In the genomic region with DNA sequence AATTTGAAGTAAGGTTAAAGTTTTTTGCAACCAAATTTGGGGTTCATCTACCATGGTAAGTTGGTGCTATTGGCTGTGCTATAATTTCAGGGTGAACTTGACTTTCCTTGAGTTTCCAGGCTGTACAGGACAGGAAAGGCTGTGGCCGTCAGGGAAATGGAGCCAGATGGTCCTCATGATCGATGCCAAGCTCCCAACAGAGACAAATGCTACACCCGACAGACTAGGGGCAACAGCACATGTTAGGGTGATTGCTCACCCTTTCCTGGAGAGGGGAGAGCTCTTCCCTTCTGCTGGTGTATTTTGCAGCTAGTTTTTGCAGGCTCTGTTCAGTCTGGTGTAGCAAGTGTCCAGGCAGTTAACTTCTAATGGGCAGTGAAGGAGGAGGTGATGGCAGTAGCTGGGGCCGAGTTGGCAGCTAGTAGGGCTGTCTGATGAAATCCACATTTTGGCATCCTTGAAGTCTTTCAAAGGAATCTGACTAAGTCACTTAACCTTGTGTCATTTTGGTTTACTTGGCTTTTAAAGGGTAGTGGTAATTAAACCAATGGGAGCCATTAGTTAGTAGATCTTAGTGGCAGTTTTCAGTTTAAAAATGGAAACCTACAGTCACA, we compare ENCODE assay signal across 14 cellular contexts. TPM values are rescaled to one million over a fixed set of nuclear protein-coding genes. Genes with fewer than 3 reads are reported as not detected.
DNase-seq lines count a peak whose midpoint lies in the region; ATAC-seq, FAIRE-seq and TF ChIP-seq lines count a peak whose summit lies in the region.
"Had no signal": no experiment of that assay in that cellular context is flagged by ENCODE, and none has a peak within 500 bp of the region (broad histone marks: within the 10 kb centered on the region; RNA-seq: fewer than 3 reads in every experiment).

No MANE protein-coding gene starts in this region.

- H3F3A ChIP-seq in SK-N-SH (replicated peaks; ENCODE audit: insufficient read depth) (peaks cover 18% of the 10 kb centered on the region), MM.1S (ENCODE audit: insufficient read depth, low read length) (peaks cover 2% of the 10 kb centered on the region; the same call in 1 of the 2 replicates)

- TF ChIP-seq RAD21 in SK-N-SH (IDR thresholded peaks at IDR 0.05; ENCODE audit: low read length), result no peak

- H3K79me2 ChIP-seq in SK-N-SH (ENCODE audit: insufficient read depth) (peaks cover 64% of the 10 kb centered on the region), MM.1S (ENCODE audit: low read length) (peaks cover 100% of the 10 kb centered on the region)

- H3K27ac ChIP-seq in BLaER1 (peak overlapping the region; percentile 70), SK-N-SH (ENCODE audit: low read depth in 2 of 2, low read length in 1 of 2) (no peak overlapping the region), psoas muscle (peak overlapping the region; percentile 85), MM.1S (ENCODE audit: low read length) (no peak overlapping the region)
- H3K27ac ChIP-seq: prostate gland, SK-N-MC had no signal

- no peak for FAIRE-seq in H54 (lab: Jason Lieb, UNC)
- FAIRE-seq: G401.6 had no signal

- peaks cover 12% of the 10 kb centered on the region; the same call in 1 of the 2 replicates for H3K36me3 ChIP-seq in BLaER1
- no peaks in the 10 kb centered on the region for H3K36me3 ChIP-seq in SK-N-SH (replicated peaks in 1 of 2; ENCODE audit: control insufficient read depth in 1 of 2, insufficient read depth in 2 of 2, low read length in 1 of 2)
- no peaks in the 10 kb centered on the region for H3K36me3 ChIP-seq in psoas muscle (ENCODE audit: insufficient read depth in 1 of 2, low read depth in 1 of 2)
- H3K36me3 ChIP-seq in MM.1S (replicated peaks; ENCODE audit: insufficient read depth, low read length), result no peaks in the 10 kb centered on the region
- H3K36me3 ChIP-seq: prostate gland had no signal

- intact Hi-C loops in psoas muscle (cut with DNase I), result loop anchor here in 1 of 2 donors (5.0 kb wide), 1 partner anchor 47 kb away; the partner anchor contains the start of gene GAB1

- no peak for TF ChIP-seq EP300 in SK-N-SH (IDR thresholded peaks at IDR 0.05; ENCODE audit: borderline replicate concordance in 1 of 2, low read depth in 1 of 2, low read length in 1 of 2)

- WGBS in SK-N-SH (ENCODE audit: low lambda C conversion rate), result 62% methylated on average over 4 of the region's 4 CpGs
- 27 to 42% (median 31%) methylated on average over 4 of the region's 4 CpGs for WGBS in psoas muscle, 3 donors

- H3K4me2 ChIP-seq in BLaER1 (peak overlapping the region; percentile 75), SK-N-SH (no peak overlapping the region), MM.1S (ENCODE audit: low read depth, low read length) (no peak overlapping the region)

- H3K9ac ChIP-seq in BLaER1 (no peak overlapping the region), SK-N-SH (no peak overlapping the region), MM.1S (ENCODE audit: low read length) (no peak overlapping the region)

- no peak for TF ChIP-seq CTCF in SK-N-SH (IDR thresholded peaks at IDR 0.05)
- TF ChIP-seq CTCF in fibroblast of pulmonary artery (IDR thresholded peaks at IDR 0.05; ENCODE audit: low read length, missing control alignments), result no peak
- TF ChIP-seq CTCF in psoas muscle (IDR thresholded peaks at IDR 0.05), result no peak
- TF ChIP-seq CTCF in MM.1S (IDR thresholded peaks at IDR 0.05; ENCODE audit: low read length), result no peak

- no peaks in the 10 kb centered on the region for H3K9me2 ChIP-seq in SK-N-SH
- no peaks in the 10 kb centered on the region for H3K9me2 ChIP-seq in MM.1S (replicated peaks; ENCODE audit: insufficient read depth, low read length)

- H2AFZ ChIP-seq in SK-N-SH (ENCODE audit: low read depth) (no peak overlapping the region), MM.1S (ENCODE audit: low read length) (no peak overlapping the region)

- peak; percentile 73 to 84 (median 80) for ATAC-seq in psoas muscle
- no peak for ATAC-seq in HG03196 (IDR thresholded peaks at IDR 0.05; ENCODE audit: unreplicated experiment)

- H3K27me3 ChIP-seq in BLaER1 (no peaks in the 10 kb centered on the region), SK-N-SH (ENCODE audit: insufficient read depth) (no peaks in the 10 kb centered on the region), psoas muscle (ENCODE audit: insufficient read depth in 3 of 3, low read length in 2 of 3) (no peaks in the 10 kb centered on the region), MM.1S (replicated peaks; ENCODE audit: insufficient read depth, low read length) (no peaks in the 10 kb centered on the region)

- no peaks in the 10 kb centered on the region for H3K9me3 ChIP-seq in BLaER1
- no peaks in the 10 kb centered on the region for H3K9me3 ChIP-seq in SK-N-SH
- H3K9me3 ChIP-seq in psoas muscle, result no peaks in the 10 kb centered on the region
- no peaks in the 10 kb centered on the region for H3K9me3 ChIP-seq in MM.1S (replicated peaks; ENCODE audit: insufficient read depth, low read length)
- H3K9me3 ChIP-seq: prostate gland had no signal

- H3K4me3 ChIP-seq in BLaER1 (0 out of 2 replicates have a peak overlapping the region, but pooled peaks have one; percentile 3), SK-N-SH (ENCODE audit: low read depth in 2 of 2, low read length in 1 of 2) (no peak overlapping the region), fibroblast of pulmonary artery (replicated peaks; ENCODE audit: low read depth, low read length) (no peak overlapping the region), psoas muscle (no peak overlapping the region), MM.1S (ENCODE audit: low read length) (no peak overlapping the region)
- H3K4me3 ChIP-seq: prostate gland, SK-N-MC had no signal

- TF ChIP-seq POLR2A in H54 (IDR thresholded peaks at IDR 0.05; ENCODE audit: low read depth, low read length), result no peak

- no peak for DNase-seq in SK-N-SH
- peak; percentile 58 for DNase-seq in fibroblast of pulmonary artery (ENCODE audit: low read depth)
- peak; percentile 48 to 70 for DNase-seq in psoas muscle
- DNase-seq in H54 (ENCODE audit: insufficient read length, low spot score), result no peak
- no peak for DNase-seq in MM.1S
- no peak for DNase-seq in activated naive CD4-positive, alpha-beta T cell (lab: John Stamatoyannopoulos, UW)
- DNase-seq: activated CD4-positive, CD25-positive, alpha-beta regulatory T cell treated with anti-CD3 and anti-CD28 coated beads, Interleukin-2, amount 50 U/mL, for 72 hours; AML-193; MV-4-11 had no signal

- H3K4me1 ChIP-seq in BLaER1 (peaks cover 96% of the 10 kb centered on the region), SK-N-SH (ENCODE audit: control insufficient read depth in 1 of 2, insufficient read depth in 2 of 2, low read depth in 1 of 2, low read length in 1 of 2) (peaks cover 26 to 38% of the 10 kb centered on the region in 2 experiments), psoas muscle (peaks cover 80% of the 10 kb centered on the region), MM.1S (ENCODE audit: low read length) (peaks cover 22% of the 10 kb centered on the region)
- H3K4me1 ChIP-seq: prostate gland had no signal

- POLR2A ChIA-PET in SK-N-SH (lab: Yijun Ruan, JAX), result no interaction called here

- CTCF ChIA-PET in SK-N-SH (lab: Yijun Ruan, JAX), result interaction anchor here (0.7 to 1.7 kb wide), 8 partner anchors 9 to 124 kb away, joined by 3 to 10 read pairs (median 3); partner anchors contain the start of gene GAB1

- H4K20me1 ChIP-seq in BLaER1 (no peaks in the 10 kb centered on the region), SK-N-SH (ENCODE audit: insufficient read depth) (no peaks in the 10 kb centered on the region), MM.1S (ENCODE audit: insufficient read depth, low read length) (peaks cover 83% of the 10 kb centered on the region)

TF ChIP-seq in SK-N-SH, 30 proteins besides CTCF, POLR2A, EP300 and RAD21:
- TF ChIP-seq FOXJ3 (CRISPR knock-in tag; IDR thresholded peaks at IDR 0.05) (no peak), TAF1 (IDR thresholded peaks at IDR 0.05; ENCODE audit: borderline replicate concordance, low read depth, low read length) (no peak), RXRA (IDR thresholded peaks at IDR 0.05; ENCODE audit: borderline replicate concordance, low read depth) (no peak), NFIC (IDR thresholded peaks at IDR 0.05; ENCODE audit: borderline replicate concordance) (0 out of 2 replicates have a peak, but pooled peaks have one; percentile 5)

RNA-seq across cellular contexts. Expression of gene GAB1, which starts 47.8 kb away (rescaled TPM):
- polyA plus RNA-seq in SK-N-SH (2012; rRNA removed) (3.7 and 4.4 TPM in 2 replicates), psoas muscle (1 to 10 TPM; 1.0 to 9.1 (median 3.2) TPM)
- polyA plus RNA-seq in SK-N-SH (2012; cell fraction: cytosol; rRNA removed), result 4.0 and 4.1 TPM in 2 replicates
- 6.2 and 7.7 TPM in 2 replicates for polyA plus RNA-seq in SK-N-SH (2012; cell fraction: nucleus; rRNA removed)
- total RNA-seq in psoas muscle, result 10 to 100 TPM; 10.1 to 20.3 (median 15.2) TPM

Comparison
In these comparisons a context has a peak if more than half of its experiments do, and no peak if none do; other contexts are left out.
1. H3K27ac ChIP-seq: peak in BLaER1 (single experiment) and psoas muscle (single experiment); none in SK-N-SH (0 of 2) and MM.1S (single experiment).
2. DNase-seq: peak in fibroblast of pulmonary artery (single experiment) and psoas muscle (2 of 2); none in SK-N-SH (single experiment), H54 (single experiment), MM.1S (single experiment) and activated naive CD4-positive, alpha-beta T cell (0 of 4).